24 cellular contexts compared by ENCODE assay signal in the genomic region with DNA sequence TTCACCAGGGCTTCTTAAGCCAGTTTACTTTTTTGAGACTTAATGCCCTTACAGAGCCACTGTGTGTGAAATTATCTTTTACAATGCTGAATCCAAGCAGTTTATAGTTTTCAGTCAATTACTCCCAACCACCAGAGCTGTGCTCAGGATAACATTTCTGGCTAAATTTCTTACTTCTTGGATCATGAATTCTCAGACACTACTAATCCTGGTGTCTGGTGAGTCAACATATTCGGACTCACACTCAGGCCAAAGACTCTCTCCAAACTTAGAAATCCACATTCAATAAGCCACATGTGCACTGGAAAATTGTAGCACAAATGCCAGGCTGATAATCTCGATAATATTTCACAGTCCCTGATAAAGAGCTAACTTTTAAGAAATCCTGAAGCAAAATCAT. TPM values are rescaled to one million over a fixed set of nuclear protein-coding genes. Genes with fewer than 3 reads are reported as not detected.
"Had no signal": no experiment of that assay in that cellular context is flagged by ENCODE, and none has a peak within 500 bp of the region (broad histone marks: within the 10 kb centered on the region; RNA-seq: fewer than 3 reads in every experiment).

No MANE protein-coding gene starts in this region.

- ATAC-seq: HepG2, Right ventricle myocardium inferior had no signal

- DNase-seq: IMR-90, Karpas-422, KG1, MM.1S, NCI-H1092 treated with DMSO at 0.1 percent for 48 hours, NCI-H1436, NCI-H187, NCI-H2029, NCI-H2081 treated with DMSO at 0.1 percent for 48 hours, NCI-H2171, NCI-H226, NCI-H446, NCI-H510A, NCI-H524 treated with DMSO at 0.1 percent for 48 hours, NCI-H69, NCI-H774, SHP77 treated with DMSO at 0.1 percent for 48 hours had no signal

- FAIRE-seq: HepG2 had no signal

- H3K9me3 ChIP-seq: SJSA1 had no signal

- H3K4me3 ChIP-seq: SJSA1, SK-N-MC had no signal

- H3K36me3 ChIP-seq: SJSA1 had no signal

- H3K27me3 ChIP-seq: SJSA1 had no signal

- H3K4me1 ChIP-seq: SJSA1 had no signal

- H3K27ac ChIP-seq: RWPE1, SJSA1, SK-N-MC had no signal

RNA-seq across cellular contexts. Expression of a gene that starts 49.0 kb away (rescaled TPM):
- total RNA-seq: HT1080, IMR-90, M059J, SJSA1 had no signal
- polyA plus RNA-seq: IMR-90 had no signal
